18 cellular contexts compared by ENCODE assay signal in the genomic region with DNA sequence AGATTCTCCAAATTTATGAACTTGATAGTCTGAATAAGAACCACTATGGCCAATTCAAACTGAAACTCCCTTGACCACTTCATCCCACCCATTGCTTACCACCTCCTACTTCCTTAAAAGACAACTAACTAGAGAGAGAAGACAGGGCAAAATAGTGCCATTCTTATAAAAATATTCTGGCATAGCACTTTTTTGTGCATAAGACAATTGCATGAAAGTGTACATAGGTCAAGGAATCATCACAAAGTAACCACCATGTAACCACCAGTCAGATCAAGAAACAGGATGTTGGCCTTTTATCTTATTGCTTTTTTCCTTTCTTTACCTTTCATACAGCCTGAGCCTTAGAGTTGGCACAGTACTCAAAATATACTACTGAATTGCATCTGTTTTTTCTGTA.
"Had no signal": no experiment of that assay in that cellular context is flagged by ENCODE, and none has a peak within 500 bp of the region (broad histone marks: within the 10 kb centered on the region; RNA-seq: fewer than 3 reads in every experiment).

No MANE protein-coding gene starts in this region.

- H3K4me3 Mint-ChIP-seq: memory B cell, nephron had no signal

- H3K4me3 ChIP-seq: left ventricle myocardium inferior, right atrium auricular region, stomach, thoracic aorta had no signal

- H3K27me3 Mint-ChIP-seq: memory B cell had no signal

- DNase-seq: activated CD4-positive, alpha-beta T cell treated with anti-CD3 and anti-CD28 coated beads for 1 hour; aorta; cortex of kidney; effector memory CD4-positive, alpha-beta T cell; foreskin keratinocyte; left ventricle myocardium inferior; nucleus accumbens; SK-N-SH; stimulated activated CD4-positive, alpha-beta T cell treated with anti-CD3 and anti-CD28 coated beads, Interleukin-15, amount 100 ng/mL, for 24 hours; stimulated activated CD4-positive, alpha-beta T cell treated with anti-CD3 and anti-CD28 coated beads, Interleukin-4, amount 100 ng/mL, for 1 hour; stomach; T-helper 1 cell; T1000 had no signal

- H3K9me3 ChIP-seq: left ventricle myocardium inferior, right atrium auricular region, SK-N-SH, stomach, thoracic aorta had no signal

- H3K4me1 ChIP-seq: foreskin keratinocyte, left ventricle myocardium inferior, right atrium auricular region, stomach had no signal

- ATAC-seq: foreskin keratinocyte had no signal

- H3K4me1 Mint-ChIP-seq: memory B cell, nephron had no signal

- H3K36me3 ChIP-seq: left ventricle myocardium inferior, right atrium auricular region, stomach, thoracic aorta had no signal

- H3K27ac Mint-ChIP-seq: memory B cell, nephron, progenitor cell of endocrine pancreas had no signal

- H3K9me3 Mint-ChIP-seq: nephron had no signal

- H3K36me3 Mint-ChIP-seq: memory B cell had no signal

- H3K27me3 ChIP-seq: right atrium auricular region, stomach had no signal

- H3K27ac ChIP-seq: foreskin keratinocyte, left ventricle myocardium inferior, right atrium auricular region, stomach, thoracic aorta had no signal
